ENCODE assay signal across 9 cellular contexts in genomic region chr12:71846322-71846940, GRCh38. TPM values are rescaled to one million over a fixed set of nuclear protein-coding genes. Genes with fewer than 3 reads are reported as not detected.
A peak's percentile ranks its signal among the peaks of the same experiment; 100 is the strongest.
DNase-seq lines count a peak whose midpoint lies in the region; ATAC-seq and TF ChIP-seq lines count a peak whose summit lies in the region.
"Had no signal": no experiment of that assay in that cellular context is flagged by ENCODE, and none has a peak within 500 bp of the region (broad histone marks: within the 10 kb centered on the region; RNA-seq: fewer than 3 reads in every experiment).

No MANE protein-coding gene starts in this region.

- peak overlapping the region in 2 of 10 donors; percentile 23 to 38 for H3K27ac ChIP-seq in heart right ventricle

- peak in 7 of 9 donors; percentile 23 to 68 (median 59) for TF ChIP-seq CTCF in heart right ventricle (IDR thresholded peaks at IDR 0.05)
- TF ChIP-seq CTCF in WTC11 (IDR thresholded peaks at IDR 0.05): peak; percentile 19; the same call in 1 of the 2 replicates

- POLR2A ChIA-PET in WTC11 (lab: Charles Lee): interaction anchor here (0.6 kb wide), 4 partner anchors 35 to 1211 kb away, joined by 3 to 5 read pairs (median 4); no protein-coding TSS in a partner anchor

- no peaks in the 10 kb centered on the region for H3K9me3 ChIP-seq in heart right ventricle

- ATAC-seq in heart right ventricle (no peak), left ventricle myocardium superior (no peak), WTC11 (no peak)
- ATAC-seq in activated CD4-positive, CD25-positive, alpha-beta regulatory T cell treated with anti-CD3 and anti-CD28 coated beads, Interleukin-2, amount 50 U/mL, for 24 hours: no peak

- H3K27ac Mint-ChIP-seq in WTC11: no peak overlapping the region
- H3K27ac Mint-ChIP-seq: stimulated activated naive CD8-positive, alpha-beta T cell treated with anti-CD3 and anti-CD28 coated beads, Interleukin-15, Interleukin-2, amounts not matched to agents 100 ng/mL and 50 ng/mL, for 24 hours had no signal

- H3K4me1 Mint-ChIP-seq in WTC11: peaks cover 2% of the 10 kb centered on the region

- intact Hi-C loops in heart right ventricle (cut with DNase I): loop anchor here in 4 of 10 donors (5.0 to 10.0 kb wide), 3 partner anchors 64 to 72 kb away; no protein-coding TSS in a partner anchor
- intact Hi-C loops in left ventricle myocardium superior (cut with micrococcal nuclease): no loop called here

- H3K36me3 Mint-ChIP-seq in WTC11: peaks cover 18% of the 10 kb centered on the region

- no peaks in the 10 kb centered on the region for H3K27me3 Mint-ChIP-seq in WTC11 (ENCODE audit: low read depth)
- H3K27me3 Mint-ChIP-seq: stimulated activated naive CD8-positive, alpha-beta T cell treated with anti-CD3 and anti-CD28 coated beads, Interleukin-15, Interleukin-2, amounts not matched to agents 100 ng/mL and 50 ng/mL, for 24 hours had no signal

- DNase-seq in heart right ventricle (no peak), left ventricle myocardium superior (no peak), KBM-7 (peak; percentile 74), WTC11 (ENCODE audit: low spot score) (no peak), kidney tubule cell (ENCODE audit: low spot score) (peak; percentile 47), activated gamma-delta T cell (lab: John Stamatoyannopoulos, UW) (no peak)
- DNase-seq in activated T-cell treated with anti-CD3 and anti-CD28 coated beads, Interleukin-2, amount 50 U/mL, for 48 hours: no peak

- in situ Hi-C loops in KBM-7 (cut with MboI; ENCODE audit: low pct_unique_long_range_greater_than_20kb, low sequenced_read_pairs): no loop called here

- H3K27me3 ChIP-seq in heart right ventricle: no peaks in the 10 kb centered on the region

- H3K9me3 Mint-ChIP-seq in WTC11: peaks cover 12% of the 10 kb centered on the region

- H3K4me3 Mint-ChIP-seq in WTC11: no peak overlapping the region
- H3K4me3 Mint-ChIP-seq: stimulated activated naive CD8-positive, alpha-beta T cell treated with anti-CD3 and anti-CD28 coated beads, Interleukin-15, Interleukin-2, amounts not matched to agents 100 ng/mL and 50 ng/mL, for 24 hours had no signal

- WGBS in heart right ventricle, 2 donors: 79 to 85% methylated on average over 3 of the region's 3 CpGs

- peaks cover 0 to 16% (median 0%) of the 10 kb centered on the region in 9 donors for H3K36me3 ChIP-seq in heart right ventricle

- CTCF ChIA-PET in WTC11 (lab: Charles Lee): interaction anchor here (0.5 to 1.8 kb wide), 16 partner anchors 17 to 1576 kb away, joined by 3 to 12 read pairs (median 4); partner anchors contain the start of gene RAB21

- H3K4me1 ChIP-seq in heart right ventricle: peaks cover 0 to 87% (median 67%) of the 10 kb centered on the region in 9 donors

- no peak overlapping the region for H3K4me3 ChIP-seq in heart right ventricle

TF ChIP-seq in WTC11, 78 proteins besides CTCF, POLR2A, EP300 and RAD21:
- TF ChIP-seq NFE2L1 (CRISPR knock-in tag; IDR thresholded peaks at IDR 0.05) (no peak), FOXP4 (CRISPR knock-in tag; IDR thresholded peaks at IDR 0.05) (no peak), NR2C2 (CRISPR knock-in tag; IDR thresholded peaks at IDR 0.05) (no peak), ZNF416 (CRISPR knock-in tag; IDR thresholded peaks at IDR 0.05) (no peak), RORB (CRISPR knock-in tag; IDR thresholded peaks at IDR 0.05) (no peak), GRHL2 (CRISPR knock-in tag; IDR thresholded peaks at IDR 0.05; ENCODE audit: insufficient replicate concordance, severe bottlenecking) (no peak), ERG (CRISPR knock-in tag; IDR thresholded peaks at IDR 0.05) (no peak), JAZF1 (CRISPR knock-in tag; IDR thresholded peaks at IDR 0.05) (no peak), TEAD1 (CRISPR knock-in tag; IDR thresholded peaks at IDR 0.05) (no peak), NFYB (CRISPR knock-in tag; conservative IDR thresholded peaks at IDR 0.05; ENCODE audit: low read depth) (no peak), ZNF512 (CRISPR knock-in tag; IDR thresholded peaks at IDR 0.05; ENCODE audit: borderline replicate concordance) (no peak), ATF3 (CRISPR knock-in tag; conservative IDR thresholded peaks at IDR 0.05) (no peak), CBFB (CRISPR knock-in tag; IDR thresholded peaks at IDR 0.05; ENCODE audit: low read depth) (no peak), GABPB1 (CRISPR knock-in tag; IDR thresholded peaks at IDR 0.05) (no peak), ZNF219 (CRISPR knock-in tag; IDR thresholded peaks at IDR 0.05; ENCODE audit: borderline replicate concordance) (no peak), EMX1 (CRISPR knock-in tag; IDR thresholded peaks at IDR 0.05) (no peak), PRRX2 (CRISPR knock-in tag; IDR thresholded peaks at IDR 0.05) (no peak), MAX (CRISPR knock-in tag; IDR thresholded peaks at IDR 0.05) (no peak), CREB1 (CRISPR knock-in tag; IDR thresholded peaks at IDR 0.05) (no peak), ATF1 (CRISPR knock-in tag; IDR thresholded peaks at IDR 0.05) (no peak)
TF ChIP-seq in WTC11: peak in this region for 0.

RNA-seq across cellular contexts. Expression of gene TBC1D15, which starts 6.9 kb away (rescaled TPM):
- 10 to 100 TPM; 24.6 to 33.8 (median 28.8) TPM for total RNA-seq in heart right ventricle
- polyA plus RNA-seq in heart right ventricle: 10 to 100 TPM; 10.7 to 15.9 TPM
- 27.8 TPM for total RNA-seq in left ventricle myocardium superior
- 34.8 to 37.8 TPM (median 36.8 TPM) in 3 replicates for total RNA-seq in WTC11 (2021)

Comparison
In these comparisons a context has a peak if more than half of its experiments do, and no peak if none do; other contexts are left out.
1. DNase-seq: peak in KBM-7 (single experiment) and kidney tubule cell (single experiment); none in heart right ventricle (0 of 2), left ventricle myocardium superior (single experiment), WTC11 (single experiment), activated gamma-delta T cell (single experiment) and activated T-cell treated with anti-CD3 and anti-CD28 coated beads, Interleukin-2, amount 50 U/mL, for 48 hours (0 of 2).